22 cellular contexts compared by ENCODE assay signal in genomic region chr15:25623708-25624107, GRCh38.
"Had no signal": no experiment of that assay in that cellular context is flagged by ENCODE, and none has a peak within 500 bp of the region (broad histone marks: within the 10 kb centered on the region; RNA-seq: fewer than 3 reads in every experiment).

No MANE protein-coding gene starts in this region.

- H3K27ac Mint-ChIP-seq: IgD-negative memory B cell had no signal

- H3K4me3 Mint-ChIP-seq: IgD-negative memory B cell had no signal

- H3K9me3 ChIP-seq: SK-N-SH had no signal

- H3K4me3 ChIP-seq: K562 had no signal

- H3K4me1 Mint-ChIP-seq: IgD-negative memory B cell had no signal

- H3K27ac ChIP-seq: HL-60, KMS-11, RWPE1 had no signal

- ATAC-seq: K562, Panc1, PC-3 had no signal

- DNase-seq: Kasumi-1; MM.1S; NCI-H1092 treated with DMSO at 0.1 percent for 48 hours; NCI-H1436; NCI-H187; NCI-H2081; NCI-H2107; NCI-H2227 treated with DMSO at 0.1 percent for 48 hours; NCI-H524; NCI-H526 treated with DMSO at 0.1 percent for 48 hours; NCI-H748 treated with DMSO at 0.1 percent for 48 hours; NK-92 treated with Interleukin-12 subunit alpha and Interleukin-12 subunit beta, amount 100 ng/mL, for 24 hours; PC-3; SHP77; SK-N-SH; SW 1271 had no signal
